ENCODE assay signal across 1 cellular context in the genomic region with DNA sequence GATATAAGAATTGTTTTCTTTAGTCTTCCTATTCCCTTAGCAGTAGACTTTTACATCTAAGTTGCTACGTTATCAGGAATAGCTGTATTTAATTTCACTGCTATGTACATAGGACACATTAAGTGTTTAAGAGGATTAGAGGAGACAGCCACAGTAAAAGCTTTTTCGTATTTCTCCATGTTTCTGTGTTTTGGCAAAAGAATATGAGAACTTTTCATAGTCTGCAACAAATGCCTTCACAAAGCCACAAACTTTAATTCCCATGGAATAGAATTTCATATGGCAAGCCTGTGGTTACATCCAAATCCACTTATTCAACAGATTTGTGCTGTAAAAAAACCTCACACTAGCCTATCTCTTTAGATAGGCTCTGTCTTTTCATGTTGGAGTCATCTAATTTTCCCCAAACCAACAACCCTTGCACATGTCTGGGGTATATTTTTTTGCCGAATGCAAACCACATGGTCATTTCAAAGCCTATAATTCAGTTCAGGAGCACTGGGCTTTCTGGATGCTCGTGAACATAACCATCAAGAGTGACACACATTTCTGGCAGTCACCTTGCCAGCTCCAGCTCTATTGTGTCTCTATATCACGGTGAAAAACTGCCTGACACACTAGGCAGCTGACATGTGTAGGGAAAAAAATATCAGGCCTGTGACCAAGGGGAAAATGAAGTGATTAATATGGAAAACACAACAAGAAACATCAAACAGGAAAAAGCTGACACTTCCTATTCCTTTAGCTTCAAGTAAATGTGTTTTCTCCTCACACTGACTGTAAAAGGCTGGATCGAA.
TF ChIP-seq lines count a peak whose summit lies in the region.

No MANE protein-coding gene starts in this region.

TF ChIP-seq in IMR-90, 13 proteins besides CTCF, POLR2A, EP300 and RAD21:
- TF ChIP-seq MAFK (IDR thresholded peaks at IDR 0.05; ENCODE audit: low read depth, low read length) (no peak), SMC3 (IDR thresholded peaks at IDR 0.05; ENCODE audit: low read depth, low read length) (no peak)
TF ChIP-seq in IMR-90: peak in this region for 0.
